27 cellular contexts compared by ENCODE assay signal in the genomic region with DNA sequence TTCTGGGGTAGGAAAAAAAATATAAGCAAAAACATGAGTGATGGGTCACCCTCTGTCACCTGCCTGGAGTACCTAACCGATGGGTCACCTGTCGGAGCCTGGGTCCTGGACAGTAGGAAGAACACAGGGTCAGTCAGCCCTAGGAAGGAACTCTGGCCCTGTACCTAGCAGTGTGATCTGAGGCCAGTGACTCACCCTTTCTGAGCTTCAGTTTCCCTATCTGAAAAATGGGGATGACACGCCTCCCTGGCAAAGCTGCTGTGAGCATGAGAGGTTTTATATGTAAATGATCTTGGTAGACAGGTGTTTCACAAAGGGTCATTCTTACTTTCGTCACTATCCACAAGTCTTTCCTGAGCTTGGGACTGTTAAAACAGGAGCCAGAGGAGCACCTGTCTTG.
"Had no signal": no experiment of that assay in that cellular context is flagged by ENCODE, and none has a peak within 500 bp of the region (broad histone marks: within the 10 kb centered on the region; RNA-seq: fewer than 3 reads in every experiment).

No MANE protein-coding gene starts in this region.

- H3K27ac Mint-ChIP-seq: activated CD4-positive, alpha-beta T cell treated with anti-CD3 and anti-CD28 coated beads, Interleukin-2, amount 10 ng/mL, durations not matched to agents 7 days and 5 days; activated CD8-positive, alpha-beta T cell treated with anti-CD3 and anti-CD28 coated beads for 36 hours; activated naive CD8-positive, alpha-beta T cell; activated T-helper 17 cell treated with anti-CD3 and anti-CD28 coated beads, Interleukin-2, amount 50 U/mL, for 72 hours; dendritic cell treated with granulocyte-macrophage colony-stimulating factor and Interleukin-4, amounts not matched to agents 40 ng/mL and 50 ng/mL, for 4 days; endodermal cell; WTC11 had no signal

- DNase-seq: activated CD4-positive, alpha-beta T cell treated with anti-CD3 and anti-CD28 coated beads for 1 hour; activated CD4-positive, alpha-beta T cell treated with anti-CD3 and anti-CD28 coated beads for 4 hours; activated CD4-positive, alpha-beta T cell treated with anti-CD3 and anti-CD28 coated beads, Interleukin-2, amount 10 ng/mL, durations not matched to agents 7 days and 5 days; activated CD4-positive, alpha-beta T cell treated with anti-CD3 and anti-CD28 coated beads, Interleukin-2, amount 50 U/mL, for 4 hours; activated CD8-positive, alpha-beta memory T cell treated with anti-CD3 and anti-CD28 coated beads for 24 hours; activated CD8-positive, alpha-beta T cell treated with anti-CD3 and anti-CD28 coated beads for 36 hours; activated effector memory CD4-positive, alpha-beta T cell treated with Interleukin-2 at 50 U/mL for 16 hours; activated gamma-delta T cell treated with Interleukin-2 at 50 U/mL for 16 hours; activated naive CD4-positive, alpha-beta T cell treated with anti-CD3 and anti-CD28 coated beads, Interleukin-2, amount 50 U/mL, for 16 hours; activated naive CD4-positive, alpha-beta T cell treated with Interleukin-2 at 50 U/mL for 16 hours; activated T-cell treated with anti-CD3 and anti-CD28 coated beads, Interleukin-2, amount 50 U/mL, for 4 hours; amniotic stem cell; anterior cingulate cortex; brain microvascular endothelial cell; dorsolateral prefrontal cortex; effector memory CD4-positive, alpha-beta T cell; endodermal cell; erythroblast; foreskin keratinocyte; gastrocnemius medialis; heart right ventricle; T-helper 2 cell had no signal

- H3K27me3 Mint-ChIP-seq: activated CD4-positive, alpha-beta T cell treated with anti-CD3 and anti-CD28 coated beads, Interleukin-2, amount 10 ng/mL, durations not matched to agents 7 days and 5 days; dendritic cell treated with granulocyte-macrophage colony-stimulating factor and Interleukin-4, amounts not matched to agents 40 ng/mL and 50 ng/mL, for 4 days had no signal

- H3K36me3 Mint-ChIP-seq: activated naive CD8-positive, alpha-beta T cell; WTC11 had no signal

- H3K9me3 Mint-ChIP-seq: activated CD4-positive, alpha-beta T cell treated with anti-CD3 and anti-CD28 coated beads, Interleukin-2, amount 10 ng/mL, durations not matched to agents 7 days and 5 days; activated CD8-positive, alpha-beta T cell treated with anti-CD3 and anti-CD28 coated beads for 36 hours; activated T-cell treated with anti-CD3 and anti-CD28 coated beads, Interleukin-2, amount 50 U/mL, for 4 hours; activated T-helper 17 cell treated with anti-CD3 and anti-CD28 coated beads, Interleukin-2, amount 50 U/mL, for 72 hours; central memory CD8-positive, alpha-beta T cell; dendritic cell treated with granulocyte-macrophage colony-stimulating factor and Interleukin-4, amounts not matched to agents 40 ng/mL and 50 ng/mL, for 4 days; endodermal cell; WTC11 had no signal

- H3K4me3 Mint-ChIP-seq: activated CD4-positive, alpha-beta T cell treated with anti-CD3 and anti-CD28 coated beads, Interleukin-2, amount 10 ng/mL, durations not matched to agents 7 days and 5 days; activated CD8-positive, alpha-beta T cell treated with anti-CD3 and anti-CD28 coated beads for 36 hours; activated naive CD8-positive, alpha-beta T cell; activated T-cell treated with anti-CD3 and anti-CD28 coated beads, Interleukin-2, amount 50 U/mL, for 4 hours; activated T-helper 17 cell treated with anti-CD3 and anti-CD28 coated beads, Interleukin-2, amount 50 U/mL, for 72 hours; central memory CD8-positive, alpha-beta T cell; dendritic cell treated with granulocyte-macrophage colony-stimulating factor and Interleukin-4, amounts not matched to agents 40 ng/mL and 50 ng/mL, for 4 days; endodermal cell; WTC11 had no signal

- H3K4me1 Mint-ChIP-seq: activated CD4-positive, alpha-beta T cell treated with anti-CD3 and anti-CD28 coated beads, Interleukin-2, amount 10 ng/mL, durations not matched to agents 7 days and 5 days; activated T-helper 17 cell treated with anti-CD3 and anti-CD28 coated beads, Interleukin-2, amount 50 U/mL, for 72 hours; central memory CD8-positive, alpha-beta T cell had no signal
